In genomic region chr2:158905824-158906223, GRCh38 we compare ENCODE assay signal across 14 cellular contexts.
DNase-seq lines count a peak whose midpoint lies in the region; ATAC-seq lines count a peak whose summit lies in the region.
"Had no signal": no experiment of that assay in that cellular context is flagged by ENCODE, and none has a peak within 500 bp of the region (broad histone marks: within the 10 kb centered on the region; RNA-seq: fewer than 3 reads in every experiment).

No MANE protein-coding gene starts in this region.

- H4K12ac ChIP-seq in trophoblast cell (ENCODE audit: low read depth, low read length) = no peak overlapping the region

- H3K36me3 ChIP-seq in MG63 (no peaks in the 10 kb centered on the region), mesenchymal stem cell (ENCODE audit: control insufficient read depth in 1 of 2, insufficient read depth in 2 of 2, low read depth in 1 of 2, low read length in 2 of 2) (no peaks in the 10 kb centered on the region), trophoblast cell (ENCODE audit: control insufficient read depth in 1 of 2, insufficient read depth in 2 of 2, low read length in 2 of 2) (no peaks in the 10 kb centered on the region)
- H3K36me3 ChIP-seq: BE2C had no signal

- H3K23ac ChIP-seq in mesenchymal stem cell (ENCODE audit: low read length in 2 of 2) (no peak overlapping the region), trophoblast cell (ENCODE audit: low read length) (no peak overlapping the region)

- ATAC-seq in GM21576 (IDR thresholded peaks at IDR 0.05; ENCODE audit: unreplicated experiment) = no peak
- ATAC-seq: GM12878 had no signal

- H3K36me3 Mint-ChIP-seq in activated naive CD4-positive, alpha-beta T cell treated with anti-CD3 and anti-CD28 coated beads, Interleukin-2, amount 10 ng/mL, durations not matched to agents 7 days and 5 days = no peaks in the 10 kb centered on the region
- H3K36me3 Mint-ChIP-seq: CD4-positive, alpha-beta memory T cell had no signal

- peak; percentile 28 for DNase-seq in MG63
- DNase-seq in fibroblast of peridontal ligament (ENCODE audit: extremely low read depth) = peak; percentile 34
- DNase-seq in mesenchymal stem cell = peak; percentile 66
- DNase-seq in trophoblast cell = no peak
- no peak for DNase-seq in activated T-cell treated with anti-CD3 and anti-CD28 coated beads, Interleukin-2, amount 50 U/mL, for 1 hour
- no peak for DNase-seq in activated naive CD4-positive, alpha-beta T cell treated with anti-CD3 and anti-CD28 coated beads, Interleukin-2, amount 10 ng/mL, durations not matched to agents 7 days and 5 days
- DNase-seq: BE2C; CD4-positive, alpha-beta memory T cell; DMS79; GOT3; H9 had no signal

- H2BK120ac ChIP-seq in mesenchymal stem cell (ENCODE audit: low read depth, low read length) (no peak overlapping the region), trophoblast cell (ENCODE audit: insufficient read depth, low read length, poor library complexity) (peak overlapping the region; percentile 80)

- peaks cover 2% of the 10 kb centered on the region for H3K4me1 Mint-ChIP-seq in activated naive CD4-positive, alpha-beta T cell treated with anti-CD3 and anti-CD28 coated beads, Interleukin-2, amount 10 ng/mL, durations not matched to agents 7 days and 5 days

- H2AFZ ChIP-seq in mesenchymal stem cell (ENCODE audit: low read depth, low read length) (no peak overlapping the region), trophoblast cell (ENCODE audit: insufficient read depth, low read length, poor library complexity) (no peak overlapping the region)

- CTCF ChIA-PET in activated naive CD4-positive, alpha-beta T cell treated with anti-CD3 and anti-CD28 coated beads, Interleukin-2, amount 10 ng/mL, durations not matched to agents 7 days and 5 days (lab: Charles Lee) = no interaction called here

- H3K27me3 ChIP-seq in MG63 (no peaks in the 10 kb centered on the region), mesenchymal stem cell (ENCODE audit: control insufficient read depth in 1 of 2, insufficient read depth in 1 of 2, low read length in 2 of 2) (no peaks in the 10 kb centered on the region), trophoblast cell (ENCODE audit: insufficient read depth, low read length) (no peaks in the 10 kb centered on the region)
- H3K27me3 ChIP-seq: BE2C had no signal

- H4K8ac ChIP-seq in mesenchymal stem cell (ENCODE audit: low read length) (no peak overlapping the region), trophoblast cell (ENCODE audit: low read depth, low read length) (no peak overlapping the region)

- H3K27ac ChIP-seq in mesenchymal stem cell (ENCODE audit: low read length, poor library complexity, severe bottlenecking) (no peak overlapping the region), trophoblast cell (ENCODE audit: low read depth, low read length) (no peak overlapping the region)
- H3K27ac ChIP-seq: C4-2B had no signal

- H2BK15ac ChIP-seq in mesenchymal stem cell (ENCODE audit: low read depth, poor library complexity, severe bottlenecking) = no peak overlapping the region

- peak overlapping the region in 1 of 2 experiments; percentile 24 for H3K4ac ChIP-seq in mesenchymal stem cell (ENCODE audit: low read depth in 1 of 2, low read length in 2 of 2)
- no peak overlapping the region for H3K4ac ChIP-seq in trophoblast cell (ENCODE audit: low read depth, low read length)

- no peak overlapping the region for H2AK5ac ChIP-seq in mesenchymal stem cell (ENCODE audit: low read length, severe bottlenecking)
- H2AK5ac ChIP-seq in trophoblast cell (ENCODE audit: low read length) = no peak overlapping the region

- H3K9me3 ChIP-seq in MG63 = no peaks in the 10 kb centered on the region
- no peaks in the 10 kb centered on the region for H3K9me3 ChIP-seq in mesenchymal stem cell (ENCODE audit: control insufficient read depth, low read length)
- H3K9me3 ChIP-seq in trophoblast cell (ENCODE audit: insufficient read depth, low read depth, low read length) = no peaks in the 10 kb centered on the region
- H3K9me3 ChIP-seq: BE2C had no signal

- H3K4me1 ChIP-seq in mesenchymal stem cell (ENCODE audit: control insufficient read depth, insufficient read depth, low read depth, low read length) = no peaks in the 10 kb centered on the region
- H3K4me1 ChIP-seq in trophoblast cell (ENCODE audit: control insufficient read depth in 1 of 2, insufficient read depth in 2 of 2, low read length in 2 of 2) = peaks cover 2 to 3% of the 10 kb centered on the region in 2 experiments

- H3K18ac ChIP-seq in mesenchymal stem cell (ENCODE audit: low read depth in 1 of 2, low read length in 2 of 2) = peak overlapping the region in 1 of 2 experiments; percentile 57
- no peak overlapping the region for H3K18ac ChIP-seq in trophoblast cell (ENCODE audit: low read length)

- H3K4me3 ChIP-seq in MG63 = no peak overlapping the region
- no peak overlapping the region for H3K4me3 ChIP-seq in mesenchymal stem cell (ENCODE audit: insufficient read depth in 1 of 2, low read depth in 1 of 2, low read length in 2 of 2)
- H3K4me3 ChIP-seq in trophoblast cell (ENCODE audit: low read depth, low read length) = no peak overlapping the region
- H3K4me3 ChIP-seq: GM12878 had no signal

- H3K27ac Mint-ChIP-seq in activated naive CD4-positive, alpha-beta T cell treated with anti-CD3 and anti-CD28 coated beads, Interleukin-2, amount 10 ng/mL, durations not matched to agents 7 days and 5 days = no peak overlapping the region
- H3K27ac Mint-ChIP-seq: CD4-positive, alpha-beta memory T cell had no signal

- no peak overlapping the region for H2BK5ac ChIP-seq in mesenchymal stem cell (ENCODE audit: low read depth, low read length, poor library complexity, severe bottlenecking)
- peak overlapping the region; percentile 49 for H2BK5ac ChIP-seq in trophoblast cell (ENCODE audit: low read depth, low read length, poor library complexity)

- no peak overlapping the region for H3K14ac ChIP-seq in mesenchymal stem cell (ENCODE audit: low read length in 2 of 2)
- peak overlapping the region; percentile 61 for H3K14ac ChIP-seq in trophoblast cell (ENCODE audit: low read length)

- H3K9me3 Mint-ChIP-seq in activated naive CD4-positive, alpha-beta T cell treated with anti-CD3 and anti-CD28 coated beads, Interleukin-2, amount 10 ng/mL, durations not matched to agents 7 days and 5 days = no peaks in the 10 kb centered on the region
- H3K9me3 Mint-ChIP-seq: CD4-positive, alpha-beta memory T cell; H9 had no signal

- H3K4me2 ChIP-seq in mesenchymal stem cell (ENCODE audit: low read length, poor library complexity, severe bottlenecking) = no peak overlapping the region
- no peak overlapping the region for H3K4me2 ChIP-seq in trophoblast cell (ENCODE audit: low read length)

- 29% methylated on average over 5 of the region's 5 CpGs for WGBS in mesenchymal stem cell
- WGBS in trophoblast cell (ENCODE audit: extremely low coverage, insufficient coverage, insufficient read length) = no CpG with 5 or more reads among the region's 5 CpGs

- H3K9ac ChIP-seq in mesenchymal stem cell (ENCODE audit: low read length) = no peak overlapping the region
- H3K9ac ChIP-seq in trophoblast cell (ENCODE audit: low read length) = no peak overlapping the region

- H4K91ac ChIP-seq in mesenchymal stem cell (ENCODE audit: low read length) (no peak overlapping the region), trophoblast cell (ENCODE audit: low read depth, low read length) (peak overlapping the region; percentile 83)

- no peak overlapping the region for H2BK12ac ChIP-seq in mesenchymal stem cell (ENCODE audit: low read length in 2 of 2)
- H2BK12ac ChIP-seq in trophoblast cell (ENCODE audit: low read length) = peak overlapping the region; percentile 98

- H3K4me3 Mint-ChIP-seq in activated naive CD4-positive, alpha-beta T cell treated with anti-CD3 and anti-CD28 coated beads, Interleukin-2, amount 10 ng/mL, durations not matched to agents 7 days and 5 days = no peak overlapping the region
- H3K4me3 Mint-ChIP-seq: CD4-positive, alpha-beta memory T cell; H9 had no signal

- H3K79me1 ChIP-seq in mesenchymal stem cell (replicated peaks; ENCODE audit: low read length, poor library complexity, severe bottlenecking) (no peaks in the 10 kb centered on the region), trophoblast cell (ENCODE audit: low read length) (peaks cover 12% of the 10 kb centered on the region)

- H3K79me2 ChIP-seq in trophoblast cell (ENCODE audit: control insufficient read depth, insufficient read depth, low read length, poor library complexity) = no peaks in the 10 kb centered on the region

- H3K27me3 Mint-ChIP-seq in activated naive CD4-positive, alpha-beta T cell treated with anti-CD3 and anti-CD28 coated beads, Interleukin-2, amount 10 ng/mL, durations not matched to agents 7 days and 5 days = peaks cover 11% of the 10 kb centered on the region

Comparison
In these comparisons a context has a peak if more than half of its experiments do, and no peak if none do; other contexts are left out.
1. DNase-seq: peak in MG63 (single experiment), fibroblast of peridontal ligament (single experiment) and mesenchymal stem cell (single experiment); none in trophoblast cell (0 of 2), activated T-cell treated with anti-CD3 and anti-CD28 coated beads, Interleukin-2, amount 50 U/mL, for 1 hour (single experiment) and activated naive CD4-positive, alpha-beta T cell treated with anti-CD3 and anti-CD28 coated beads, Interleukin-2, amount 10 ng/mL, durations not matched to agents 7 days and 5 days (single experiment).